Comparison of ENCODE assay signal across 9 cellular contexts in the genomic region with DNA sequence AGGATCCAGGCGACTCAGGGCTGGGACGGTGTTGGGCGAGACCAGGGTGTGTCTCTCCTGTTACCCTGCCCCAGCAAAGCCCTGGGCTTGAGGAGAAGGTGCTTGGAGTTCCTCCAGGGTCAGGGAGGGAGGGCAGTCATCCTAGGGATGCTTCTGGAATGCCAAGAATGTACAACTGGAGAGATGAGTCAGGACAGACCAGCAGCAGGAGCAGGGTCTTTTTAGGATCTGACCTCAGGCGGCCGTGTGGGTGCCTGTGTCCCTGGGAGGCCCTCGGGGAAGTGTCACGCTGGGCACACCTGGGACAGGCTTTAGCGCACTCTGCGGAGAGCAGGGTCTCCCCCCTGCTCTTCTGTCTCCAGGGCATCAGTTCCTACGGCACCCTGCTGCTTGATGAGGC. TPM values are rescaled to one million over a fixed set of nuclear protein-coding genes. Genes with fewer than 3 reads are reported as not detected.
A peak's percentile ranks its signal among the peaks of the same experiment; 100 is the strongest.
DNase-seq lines count a peak whose midpoint lies in the region; ATAC-seq and TF ChIP-seq lines count a peak whose summit lies in the region.
"Had no signal": no experiment of that assay in that cellular context is flagged by ENCODE, and none has a peak within 500 bp of the region (broad histone marks: within the 10 kb centered on the region; RNA-seq: fewer than 3 reads in every experiment).

No MANE protein-coding gene starts in this region.

- no peak for TF ChIP-seq POLR2A in gastrocnemius medialis (IDR thresholded peaks at IDR 0.05)

- H3K4me3 ChIP-seq in H7 (ENCODE audit: insufficient read depth, low read depth, low read length) (no peak overlapping the region), foreskin fibroblast (ENCODE audit: low read depth in 1 of 2, low read length in 2 of 2) (no peak overlapping the region), gastrocnemius medialis (no peak overlapping the region)

- intact Hi-C loops in gastrocnemius medialis (cut with DNase I; ENCODE audit: low total_unique reads) = no loop called here

- DNase-seq in H7 = peak; percentile 91
- peak; percentile 42 for DNase-seq in T1000 (lab: John Stamatoyannopoulos, UW)
- peak; percentile 89 to 92 for DNase-seq in foreskin fibroblast
- peak; percentile 56 to 87 for DNase-seq in gastrocnemius medialis
- no peak for DNase-seq in activated CD4-positive, CD25-positive, alpha-beta regulatory T cell treated with anti-CD3 and anti-CD28 coated beads, Interleukin-2, amount 50 U/mL, for 72 hours
- no peak for DNase-seq in NCI-H2196 (lab: John Stamatoyannopoulos, UW; ENCODE audit: unreplicated experiment)
- no peak for DNase-seq in NCI-H2107 (lab: John Stamatoyannopoulos, UW)

- in situ Hi-C loops in gastrocnemius medialis (cut with MboI; ENCODE audit: low sequenced_read_pairs in 4 of 4) = no loop called here

- H3K27me3 ChIP-seq in H7 (ENCODE audit: control insufficient read depth, insufficient read depth, low read length) (no peaks in the 10 kb centered on the region), gastrocnemius medialis (no peaks in the 10 kb centered on the region)

- no peaks in the 10 kb centered on the region for H3K9me3 ChIP-seq in gastrocnemius medialis

- H3K4me1 ChIP-seq in gastrocnemius medialis = peaks cover 82 to 92% of the 10 kb centered on the region in 2 donors

- H3K36me3 ChIP-seq in H7 (replicated peaks; ENCODE audit: control insufficient read depth, insufficient read depth, low read length) (no peaks in the 10 kb centered on the region; the same call in none of the 2 replicates), gastrocnemius medialis (no peaks in the 10 kb centered on the region)

- H3K27ac ChIP-seq in gastrocnemius medialis = peak overlapping the region; percentile 88 to 97 (median 94)

- ATAC-seq in gastrocnemius medialis (peak; percentile 16 to 29), GM21515 (IDR thresholded peaks at IDR 0.05; ENCODE audit: unreplicated experiment) (no peak)
- ATAC-seq: sciatic nerve had no signal

- TF ChIP-seq CTCF in foreskin fibroblast (IDR thresholded peaks at IDR 0.05; ENCODE audit: low read depth, low read length) = no peak
- no peak for TF ChIP-seq CTCF in gastrocnemius medialis (IDR thresholded peaks at IDR 0.05 in 4 of 5, conservative IDR thresholded peaks at IDR 0.05 in 1 of 5)

RNA-seq across cellular contexts. Expression of a gene that starts 8.2 kb away (rescaled TPM):
- total RNA-seq in H7 (2014; rRNA removed; shearing (Covaris generic)) = 30.7 and 44.8 TPM in 2 replicates
- 100 to 1,000 TPM in 1 of 4 donors, 10 to 100 TPM in 3; 42.6 to 160 (median 93.9) TPM for total RNA-seq in gastrocnemius medialis

RNA-seq across cellular contexts. Expression of a gene that starts 47.7 kb away (rescaled TPM):
- total RNA-seq in H7 (2014; rRNA removed; shearing (Covaris generic)) = 8.5 and 8.8 TPM in 2 replicates
- total RNA-seq in gastrocnemius medialis = 10 to 100 TPM in 3 of 4 donors, under 1 TPM in 1; 0.71 to 93.0 (median 22.1) TPM

Comparison
In these comparisons a context has a peak if more than half of its experiments do, and no peak if none do; other contexts are left out.
1. DNase-seq: peak in H7 (single experiment), T1000 (single experiment), foreskin fibroblast (2 of 2) and gastrocnemius medialis (2 of 2); none in activated CD4-positive, CD25-positive, alpha-beta regulatory T cell treated with anti-CD3 and anti-CD28 coated beads, Interleukin-2, amount 50 U/mL, for 72 hours (single experiment), NCI-H2196 (single experiment) and NCI-H2107 (single experiment).